ENCODE assay signal across 31 cellular contexts in the genomic region with DNA sequence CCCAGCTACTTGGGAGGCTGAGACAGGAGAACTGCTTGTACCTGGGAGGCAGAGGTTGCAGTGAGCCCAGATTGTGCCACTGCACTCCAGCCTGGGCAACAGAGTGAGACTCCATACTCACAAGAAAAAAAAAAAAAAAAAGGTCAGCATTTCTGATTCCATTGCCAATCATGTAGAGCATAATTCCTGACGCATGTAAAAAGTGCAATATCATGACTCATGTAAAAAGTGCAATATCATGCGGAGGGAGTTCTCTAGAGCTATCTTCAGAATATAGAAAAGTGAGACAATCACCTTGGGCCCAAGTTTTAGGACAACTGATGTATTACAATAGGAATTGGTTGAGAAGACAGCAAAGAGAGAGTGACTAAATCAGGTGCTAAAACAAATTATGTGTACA.
"Had no signal": no experiment of that assay in that cellular context is flagged by ENCODE, and none has a peak within 500 bp of the region (broad histone marks: within the 10 kb centered on the region; RNA-seq: fewer than 3 reads in every experiment).

No MANE protein-coding gene starts in this region.

- H3K27ac Mint-ChIP-seq: activated CD4-positive, alpha-beta T cell treated with anti-CD3 and anti-CD28 coated beads, Interleukin-2, amount 10 ng/mL, durations not matched to agents 24 days and 14 days; activated CD8-positive, alpha-beta T cell treated with anti-CD3 and anti-CD28 coated beads for 36 hours; activated naive CD4-positive, alpha-beta T cell treated with anti-CD3 and anti-CD28 coated beads for 36 hours; activated naive CD4-positive, alpha-beta T cell treated with anti-CD3 and anti-CD28 coated beads, Interleukin-2, amount 50 U/mL, for 72 hours; activated T-cell treated with anti-CD3 and anti-CD28 coated beads, Interleukin-2, amount 50 U/mL, for 24 hours; activated T-helper 1 cell treated with anti-CD3 and anti-CD28 coated beads, Interleukin-12 subunit alpha, Interleukin-12 subunit beta, Interleukin-2, Interleukin-4 antibody, amounts not matched to agents 30 ng/mL and 10 ng/mL and 1 ng/mL, durations not matched to agents 14 hours and 24 hours and 36 hours had no signal

- DNase-seq: activated CD4-positive, alpha-beta T cell treated with anti-CD3 and anti-CD28 coated beads, Interleukin-2, amount 10 ng/mL, durations not matched to agents 24 days and 14 days; activated CD4-positive, alpha-beta T cell treated with anti-CD3 and anti-CD28 coated beads, Interleukin-2, amount 50 U/mL, for 4 hours; activated CD8-positive, alpha-beta T cell treated with anti-CD3 and anti-CD28 coated beads for 36 hours; activated gamma-delta T cell treated with Interleukin-2 at 50 U/mL for 16 hours; activated naive CD4-positive, alpha-beta T cell treated with anti-CD3 and anti-CD28 coated beads for 36 hours; activated T-cell treated with anti-CD3 and anti-CD28 coated beads, Interleukin-2, amount 50 U/mL, for 24 hours; adrenal gland; Kasumi-1; KG1; MM.1S; MV-4-11; NCI-H1092; NCI-H1436 treated with DMSO at 0.1 percent for 48 hours; NCI-H1694 treated with DMSO at 0.1 percent for 48 hours; NCI-H2029; NCI-H2171 treated with DMSO at 0.1 percent for 48 hours; NCI-H2227 treated with DMSO at 0.1 percent for 48 hours; NCI-H446; NCI-H510A treated with DMSO at 0.1 percent for 48 hours; NCI-H69; SHP77; SJCRH30; T1000; WERI-Rb-1 had no signal

- H3K4me3 ChIP-seq: adrenal gland, cardiac muscle cell, SJCRH30, SK-N-MC had no signal

- H3K9me3 Mint-ChIP-seq: activated CD4-positive, alpha-beta T cell treated with anti-CD3 and anti-CD28 coated beads, Interleukin-2, amount 10 ng/mL, durations not matched to agents 24 days and 14 days; activated CD8-positive, alpha-beta T cell treated with anti-CD3 and anti-CD28 coated beads for 36 hours; activated naive CD4-positive, alpha-beta T cell treated with anti-CD3 and anti-CD28 coated beads for 36 hours; activated naive CD4-positive, alpha-beta T cell treated with anti-CD3 and anti-CD28 coated beads, Interleukin-2, amount 50 U/mL, for 72 hours; activated T-cell treated with anti-CD3 and anti-CD28 coated beads, Interleukin-2, amount 50 U/mL, for 24 hours; activated T-helper 1 cell treated with anti-CD3 and anti-CD28 coated beads, Interleukin-12 subunit alpha, Interleukin-12 subunit beta, Interleukin-2, Interleukin-4 antibody, amounts not matched to agents 30 ng/mL and 10 ng/mL and 1 ng/mL, durations not matched to agents 14 hours and 24 hours and 36 hours; brain had no signal

- H3K4me1 Mint-ChIP-seq: central memory CD8-positive, alpha-beta T cell had no signal

- H3K4me1 ChIP-seq: adrenal gland had no signal

- ATAC-seq: activated CD8-positive, alpha-beta T cell treated with anti-CD3 and anti-CD28 coated beads for 36 hours; activated naive CD4-positive, alpha-beta T cell treated with anti-CD3 and anti-CD28 coated beads, Interleukin-2, amount 50 U/mL, for 72 hours; Panc1 had no signal

- H3K36me3 ChIP-seq: adrenal gland, WERI-Rb-1 had no signal

- H3K27me3 ChIP-seq: adrenal gland, cardiac muscle cell, SJCRH30 had no signal

- H3K27me3 Mint-ChIP-seq: activated CD8-positive, alpha-beta T cell treated with anti-CD3 and anti-CD28 coated beads for 36 hours; activated T-cell treated with anti-CD3 and anti-CD28 coated beads, Interleukin-2, amount 50 U/mL, for 24 hours; central memory CD8-positive, alpha-beta T cell had no signal

- H3K27ac ChIP-seq: adrenal gland, cardiac muscle cell, SJCRH30, SK-N-MC, WERI-Rb-1 had no signal

- H3K9me3 ChIP-seq: adrenal gland, SJCRH30 had no signal

- H3K36me3 Mint-ChIP-seq: activated naive CD4-positive, alpha-beta T cell treated with anti-CD3 and anti-CD28 coated beads, Interleukin-2, amount 50 U/mL, for 72 hours had no signal

- H3K4me3 Mint-ChIP-seq: activated CD4-positive, alpha-beta T cell treated with anti-CD3 and anti-CD28 coated beads, Interleukin-2, amount 10 ng/mL, durations not matched to agents 24 days and 14 days; activated CD8-positive, alpha-beta T cell treated with anti-CD3 and anti-CD28 coated beads for 36 hours; activated naive CD4-positive, alpha-beta T cell treated with anti-CD3 and anti-CD28 coated beads for 36 hours; activated T-cell treated with anti-CD3 and anti-CD28 coated beads, Interleukin-2, amount 50 U/mL, for 24 hours; activated T-helper 1 cell treated with anti-CD3 and anti-CD28 coated beads, Interleukin-12 subunit alpha, Interleukin-12 subunit beta, Interleukin-2, Interleukin-4 antibody, amounts not matched to agents 30 ng/mL and 10 ng/mL and 1 ng/mL, durations not matched to agents 14 hours and 24 hours and 36 hours; brain; central memory CD8-positive, alpha-beta T cell had no signal
